9 cellular contexts compared by ENCODE assay signal in genomic region chr21:46052703-46053651, GRCh38. TPM values are rescaled to one million over a fixed set of nuclear protein-coding genes. Genes with fewer than 3 reads are reported as not detected.
DNase-seq lines count a peak whose midpoint lies in the region; ATAC-seq and TF ChIP-seq lines count a peak whose summit lies in the region.
"Had no signal": no experiment of that assay in that cellular context is flagged by ENCODE, and none has a peak within 500 bp of the region (broad histone marks: within the 10 kb centered on the region; RNA-seq: fewer than 3 reads in every experiment).

No MANE protein-coding gene starts in this region.

- 58 to 78% methylated on average over 31 of the region's 31 CpGs for WGBS in tibial nerve, 2 donors

- H4K20me1 ChIP-seq in fibroblast of lung (ENCODE audit: control insufficient read depth, extremely low read depth, insufficient read depth, low read length) = no peaks in the 10 kb centered on the region

- TF ChIP-seq POLR2A in tibial nerve (IDR thresholded peaks at IDR 0.05) = no peak

- peak overlapping the region; percentile 23 for H3K4me2 ChIP-seq in fibroblast of lung (ENCODE audit: extremely low read depth, insufficient read depth, low read length)

- H3K27me3 ChIP-seq in RWPE2 (ENCODE audit: insufficient read depth, poor library complexity, severe bottlenecking) = no peaks in the 10 kb centered on the region
- H3K27me3 ChIP-seq in fibroblast of lung (ENCODE audit: control insufficient read depth, insufficient read depth, low read length) = no peaks in the 10 kb centered on the region
- no peaks in the 10 kb centered on the region for H3K27me3 ChIP-seq in tibial nerve

- H3K4me3 ChIP-seq in RWPE2 (ENCODE audit: severe bottlenecking) (no peak overlapping the region), fibroblast of lung (replicated peaks in 1 of 4; ENCODE audit: control extremely low read depth in 1 of 4, insufficient read depth in 1 of 4, low read depth in 3 of 4, low read length in 4 of 4) (peak overlapping the region in 1 of 4 experiments; percentile 9), tibial nerve (no peak overlapping the region)

- H3K27ac ChIP-seq in RWPE2 (ENCODE audit: poor library complexity, severe bottlenecking) (no peak overlapping the region), fibroblast of lung (ENCODE audit: insufficient read depth, low read length) (peak overlapping the region; percentile 84), tibial nerve (peak overlapping the region in 2 of 4 donors; percentile 42 to 55)

- peaks cover 20% of the 10 kb centered on the region for H3K4me1 ChIP-seq in RWPE2 (ENCODE audit: insufficient read depth, poor library complexity, severe bottlenecking)
- H3K4me1 ChIP-seq in fibroblast of lung (ENCODE audit: control insufficient read depth, extremely low read depth, insufficient read depth, low read length) = peaks cover 50% of the 10 kb centered on the region
- peaks cover 0 to 59% (median 29%) of the 10 kb centered on the region in 4 donors for H3K4me1 ChIP-seq in tibial nerve

- ATAC-seq in RWPE2 (ENCODE audit: low read depth) = peak; percentile 27; the same call in 2 of the 3 replicates

- H3K9ac ChIP-seq in fibroblast of lung (ENCODE audit: insufficient read depth, low read length) = peak overlapping the region; percentile 89

- no peaks in the 10 kb centered on the region for H3K9me3 ChIP-seq in RWPE2 (ENCODE audit: severe bottlenecking)
- H3K9me3 ChIP-seq in fibroblast of lung (ENCODE audit: control insufficient read depth, insufficient read depth, low read depth, low read length) = no peaks in the 10 kb centered on the region
- no peaks in the 10 kb centered on the region for H3K9me3 ChIP-seq in tibial nerve

- DNase-seq in Daoy (ENCODE audit: low read depth) (peak; percentile 94), RWPE2 (ENCODE audit: low spot score) (no peak), fibroblast of lung (ENCODE audit: low read depth in 2 of 2) (peak; percentile 46 to 96), foreskin melanocyte (no peak), tibial nerve (ENCODE audit: low spot score in 2 of 2) (no peak), RKO (ENCODE audit: low spot score) (no peak), globus pallidus (ENCODE audit: low spot score) (no peak)
- DNase-seq in stimulated activated CD4-positive, alpha-beta T cell treated with anti-CD3 and anti-CD28 coated beads, Interleukin-1b, Interleukin-23, amount 100 ng/mL, for 48 hours = peak; percentile 62
- DNase-seq: erythroblast had no signal

- TF ChIP-seq CTCF in RWPE2 (IDR thresholded peaks at IDR 0.05; ENCODE audit: poor library complexity, severe bottlenecking) (no peak), fibroblast of lung (conservative IDR thresholded peaks at IDR 0.05 in 1 of 2, IDR thresholded peaks at IDR 0.05 in 1 of 2; ENCODE audit: low read depth in 1 of 2, low read length in 2 of 2) (no peak), tibial nerve (IDR thresholded peaks at IDR 0.05) (no peak)

- no peak for TF ChIP-seq EP300 in tibial nerve (IDR thresholded peaks at IDR 0.05)

- H2AFZ ChIP-seq in fibroblast of lung (ENCODE audit: low read length) = no peak overlapping the region

- no peaks in the 10 kb centered on the region for H3K79me2 ChIP-seq in fibroblast of lung (ENCODE audit: control insufficient read depth, insufficient read depth, low read length)

- H3K36me3 ChIP-seq in RWPE2 (ENCODE audit: low read depth) = no peaks in the 10 kb centered on the region
- no peaks in the 10 kb centered on the region for H3K36me3 ChIP-seq in fibroblast of lung (ENCODE audit: control insufficient read depth, insufficient read depth, low read length)
- no peaks in the 10 kb centered on the region for H3K36me3 ChIP-seq in tibial nerve

RNA-seq across cellular contexts. Expression of gene COL6A2, which starts 44.9 kb away (rescaled TPM):
- 456 and 480 TPM in 2 replicates for total RNA-seq in Daoy (2014; rRNA removed; shearing (Covaris generic))
- total RNA-seq in fibroblast of lung (782 and 928 TPM in 2 replicates), tibial nerve (1,000 to 10,000 TPM in 1 of 4 donors, 100 to 1,000 TPM in 3; 470 to 1,210 (median 744) TPM)
- polyA plus RNA-seq in fibroblast of lung = 346 and 702 TPM in 2 replicates
- polyA plus RNA-seq in fibroblast of lung (2012) = 857 and 2,080 TPM in 2 replicates
- 367 and 1,367 TPM in 2 replicates for polyA minus RNA-seq in fibroblast of lung (ENCODE audit: low replicate concordance)

Comparison
In these comparisons a context has a peak if more than half of its experiments do, and no peak if none do; other contexts are left out.
1. DNase-seq: peak in Daoy (single experiment), fibroblast of lung (2 of 2) and stimulated activated CD4-positive, alpha-beta T cell treated with anti-CD3 and anti-CD28 coated beads, Interleukin-1b, Interleukin-23, amount 100 ng/mL, for 48 hours (single experiment); none in RWPE2 (single experiment), foreskin melanocyte (single experiment), tibial nerve (0 of 2), RKO (single experiment) and globus pallidus (single experiment).